ENCODE assay signal across 1 cellular context in the genomic region with DNA sequence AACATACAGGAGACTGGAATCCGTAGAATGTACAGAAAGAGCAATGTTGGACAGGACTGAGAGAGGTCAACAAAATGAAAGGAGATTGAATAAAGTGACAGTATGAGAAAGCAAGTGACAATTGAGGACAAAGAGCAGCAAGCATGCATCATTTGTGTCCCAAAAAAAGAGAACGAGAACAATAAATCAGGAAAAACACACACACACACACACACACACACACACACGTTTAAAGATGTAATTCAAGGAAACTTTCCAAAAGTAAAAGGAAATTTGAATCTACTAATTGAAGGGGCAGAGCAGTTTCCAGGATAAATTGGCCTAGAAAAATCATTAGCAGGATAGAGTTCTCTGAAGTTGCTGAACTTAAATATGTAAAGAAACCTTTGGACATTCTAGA.
TF ChIP-seq lines count a peak whose summit lies in the region.

No MANE protein-coding gene starts in this region.

TF ChIP-seq in HEK293, 187 proteins besides CTCF, POLR2A, EP300 and RAD21 (continued from another document):
- TF ChIP-seq, protein P1, sequence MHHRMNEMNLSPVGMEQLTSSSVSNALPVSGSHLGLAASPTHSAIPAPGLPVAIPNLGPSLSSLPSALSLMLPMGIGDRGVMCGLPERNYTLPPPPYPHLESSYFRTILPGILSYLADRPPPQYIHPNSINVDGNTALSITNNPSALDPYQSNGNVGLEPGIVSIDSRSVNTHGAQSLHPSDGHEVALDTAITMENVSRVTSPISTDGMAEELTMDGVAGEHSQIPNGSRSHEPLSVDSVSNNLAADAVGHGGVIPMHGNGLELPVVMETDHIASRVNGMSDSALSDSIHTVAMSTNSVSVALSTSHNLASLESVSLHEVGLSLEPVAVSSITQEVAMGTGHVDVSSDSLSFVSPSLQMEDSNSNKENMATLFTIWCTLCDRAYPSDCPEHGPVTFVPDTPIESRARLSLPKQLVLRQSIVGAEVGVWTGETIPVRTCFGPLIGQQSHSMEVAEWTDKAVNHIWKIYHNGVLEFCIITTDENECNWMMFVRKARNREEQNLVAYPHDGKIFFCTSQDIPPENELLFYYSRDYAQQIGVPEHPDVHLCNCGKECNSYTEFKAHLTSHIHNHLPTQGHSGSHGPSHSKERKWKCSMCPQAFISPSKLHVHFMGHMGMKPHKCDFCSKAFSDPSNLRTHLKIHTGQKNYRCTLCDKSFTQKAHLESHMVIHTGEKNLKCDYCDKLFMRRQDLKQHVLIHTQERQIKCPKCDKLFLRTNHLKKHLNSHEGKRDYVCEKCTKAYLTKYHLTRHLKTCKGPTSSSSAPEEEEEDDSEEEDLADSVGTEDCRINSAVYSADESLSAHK (tag by site-specific recombination; IDR thresholded peaks at IDR 0.05): no peak
TF ChIP-seq in HEK293: peak in this region for 2.
